In the genomic region with DNA sequence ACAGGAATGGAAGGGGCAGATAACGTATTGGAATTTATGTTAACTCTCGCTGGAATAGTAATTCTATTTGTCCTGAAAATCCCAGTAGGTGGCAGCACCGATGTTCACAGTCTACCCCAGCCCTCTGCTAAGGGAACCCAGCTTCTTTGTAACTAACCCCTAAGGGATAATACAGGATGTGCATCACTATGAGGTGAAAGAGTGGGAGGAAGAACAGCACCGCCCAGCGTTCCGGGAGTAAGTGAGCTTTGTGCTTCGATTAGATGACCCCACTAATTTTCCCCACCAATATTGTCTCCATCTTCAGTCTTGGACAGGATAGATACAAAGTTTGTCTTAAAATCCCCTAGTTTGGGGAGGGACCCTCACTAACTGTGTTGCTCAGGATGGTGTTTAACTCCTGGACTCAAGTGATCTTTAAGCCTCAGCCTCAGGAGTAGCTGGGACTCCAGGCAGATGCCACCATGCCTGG, we compare ENCODE assay signal across 8 cellular contexts. TPM values are rescaled to one million over a fixed set of nuclear protein-coding genes. Genes with fewer than 3 reads are reported as not detected.
A peak's percentile ranks its signal among the peaks of the same experiment; 100 is the strongest.
DNase-seq lines count a peak whose midpoint lies in the region; ATAC-seq and TF ChIP-seq lines count a peak whose summit lies in the region.

No MANE protein-coding gene starts in this region.

- no peak for TF ChIP-seq EP300 in ovary (IDR thresholded peaks at IDR 0.05)

- CTCF ChIA-PET in activated naive CD4-positive, alpha-beta T cell treated with anti-CD3 and anti-CD28 coated beads for 36 hours (lab: Charles Lee): interaction anchor here (0.6 to 6.6 kb wide), 16 partner anchors 10 to 104 kb away, joined by 3 to 114 read pairs (median 7); no protein-coding TSS in a partner anchor

- H3K9me3 ChIP-seq in GM23248 (ENCODE audit: low read depth) (no peaks in the 10 kb centered on the region), Karpas-422 (ENCODE audit: low read length) (no peaks in the 10 kb centered on the region), SJCRH30 (replicated peaks) (no peaks in the 10 kb centered on the region), ovary (no peaks in the 10 kb centered on the region), tibial artery (no peaks in the 10 kb centered on the region)

- H3K36me3 ChIP-seq in GM23248 (ENCODE audit: low read depth) (peaks cover 51% of the 10 kb centered on the region), Karpas-422 (ENCODE audit: insufficient read depth, low read length) (peaks cover 3% of the 10 kb centered on the region; the same call in 1 of the 2 replicates), SJCRH30 (no peaks in the 10 kb centered on the region), ovary (no peaks in the 10 kb centered on the region), tibial artery (peaks cover 24 to 46% (median 35%) of the 10 kb centered on the region in 3 donors)

- H3K4me1 ChIP-seq in GM23248 (ENCODE audit: insufficient read depth) (peaks cover 10% of the 10 kb centered on the region), Karpas-422 (ENCODE audit: low read length) (peaks cover 26% of the 10 kb centered on the region), SJCRH30 (no peaks in the 10 kb centered on the region), ovary (ENCODE audit: insufficient read depth) (peaks cover 1% of the 10 kb centered on the region), tibial artery (peaks cover 0 to 28% (median 4%) of the 10 kb centered on the region in 4 donors)

- peaks cover 26% of the 10 kb centered on the region for H3F3A ChIP-seq in GM23248 (ENCODE audit: insufficient read depth)

- DNase-seq in ELR (ENCODE audit: low read depth) (peak; percentile 98), GM23248 (peak; percentile 97), Karpas-422 (peak; percentile 95), SJCRH30 (peak; percentile 69 to 86), Right ventricle myocardium superior (peak; percentile 79), ovary (peak; percentile 67 to 83 (median 77)), tibial artery (peak; percentile 78 to 85)
- peak; percentile 85 for DNase-seq in activated naive CD4-positive, alpha-beta T cell treated with anti-CD3 and anti-CD28 coated beads for 36 hours

- H3K27ac ChIP-seq in GM23248: peak overlapping the region; percentile 85
- H3K27ac ChIP-seq in Karpas-422 (ENCODE audit: low read length): peak overlapping the region; percentile 4; the same call in 1 of the 2 replicates
- no peak overlapping the region for H3K27ac ChIP-seq in SJCRH30
- peak overlapping the region in 1 of 2 donors; percentile 49 for H3K27ac ChIP-seq in ovary
- peak overlapping the region; percentile 72 to 78 for H3K27ac ChIP-seq in tibial artery

- in situ Hi-C loops in GM23248 (cut with MboI): no loop called here

- H3K27ac Mint-ChIP-seq in activated naive CD4-positive, alpha-beta T cell treated with anti-CD3 and anti-CD28 coated beads for 36 hours: no peak overlapping the region

- H3K27me3 ChIP-seq in GM23248 (replicated peaks; ENCODE audit: insufficient read depth) (no peaks in the 10 kb centered on the region), Karpas-422 (ENCODE audit: low read length) (no peaks in the 10 kb centered on the region), SJCRH30 (no peaks in the 10 kb centered on the region), ovary (no peaks in the 10 kb centered on the region), tibial artery (no peaks in the 10 kb centered on the region)

- peak overlapping the region; percentile 100 for H3K4me2 ChIP-seq in GM23248 (ENCODE audit: unreplicated experiment)
- peak overlapping the region; percentile 90 for H3K4me2 ChIP-seq in Karpas-422 (ENCODE audit: low read depth, low read length, poor library complexity, severe bottlenecking)

- intact Hi-C loops in activated naive CD4-positive, alpha-beta T cell treated with anti-CD3 and anti-CD28 coated beads for 36 hours (cut with micrococcal nuclease): loop anchor here (1.0 kb wide), 4 partner anchors 57 to 93 kb away; no protein-coding TSS in a partner anchor
- intact Hi-C loops in Right ventricle myocardium superior (cut with DNase I): loop anchor here (10.0 kb wide), 1 partner anchor 102 kb away; a partner anchor contains a TSS
- intact Hi-C loops in ovary (cut with DNase I): loop anchor here in 2 of 4 donors (10.0 kb wide), 3 partner anchors 62 to 312 kb away; no protein-coding TSS in a partner anchor
- intact Hi-C loops in tibial artery (cut with DNase I; ENCODE audit: low total_unique reads): no loop called here

- H3K4me3 Mint-ChIP-seq in activated naive CD4-positive, alpha-beta T cell treated with anti-CD3 and anti-CD28 coated beads for 36 hours: no peak overlapping the region

- peaks cover 31% of the 10 kb centered on the region for H3K36me3 Mint-ChIP-seq in activated naive CD4-positive, alpha-beta T cell treated with anti-CD3 and anti-CD28 coated beads for 36 hours (ENCODE audit: low read depth)

- no peak for TF ChIP-seq POLR2A in ovary (IDR thresholded peaks at IDR 0.05)

- WGBS in GM23248 (ENCODE audit: low coverage in 1 of 2, low lambda C conversion rate in 2 of 2, missing lambda C conversion rate in 2 of 2), 2 experiments: 0 to 1% methylated on average over 7 of the region's 7 CpGs
- 2 to 5% (median 3%) methylated on average over 7 of the region's 7 CpGs for WGBS in ovary, 3 donors

- H3K79me2 ChIP-seq in GM23248 (ENCODE audit: insufficient read depth) (peaks cover 75% of the 10 kb centered on the region), Karpas-422 (ENCODE audit: low read length) (peaks cover 16% of the 10 kb centered on the region)

- peaks cover 38% of the 10 kb centered on the region for H3K4me1 Mint-ChIP-seq in activated naive CD4-positive, alpha-beta T cell treated with anti-CD3 and anti-CD28 coated beads for 36 hours (ENCODE audit: low read depth)

- H2AFZ ChIP-seq in GM23248 (no peak overlapping the region), Karpas-422 (ENCODE audit: low read length) (no peak overlapping the region)

- no peaks in the 10 kb centered on the region for H3K27me3 Mint-ChIP-seq in activated naive CD4-positive, alpha-beta T cell treated with anti-CD3 and anti-CD28 coated beads for 36 hours (ENCODE audit: low read depth)

- ATAC-seq in Right ventricle myocardium superior (ENCODE audit: poor library complexity): peak; percentile 88

- no peaks in the 10 kb centered on the region for H3K9me3 Mint-ChIP-seq in activated naive CD4-positive, alpha-beta T cell treated with anti-CD3 and anti-CD28 coated beads for 36 hours

- H3K9me2 ChIP-seq in GM23248 (ENCODE audit: insufficient read depth): no peaks in the 10 kb centered on the region
- H3K9me2 ChIP-seq in Karpas-422 (replicated peaks; ENCODE audit: insufficient read depth, low read length): no peaks in the 10 kb centered on the region

- TF ChIP-seq CTCF in ovary (IDR thresholded peaks at IDR 0.05) (peak; percentile 45 to 79 (median 75)), tibial artery (IDR thresholded peaks at IDR 0.05) (peak; percentile 60 to 71)

- peak overlapping the region; percentile 96 for H3K9ac ChIP-seq in GM23248
- peak overlapping the region; percentile 75 for H3K9ac ChIP-seq in Karpas-422 (ENCODE audit: low read length)

- H3K4me3 ChIP-seq in GM23248 (peak overlapping the region; percentile 100), Karpas-422 (ENCODE audit: low read length) (peak overlapping the region; percentile 72), SJCRH30 (no peak overlapping the region), ovary (no peak overlapping the region), tibial artery (peak overlapping the region; percentile 55 to 59)

- H4K20me1 ChIP-seq in GM23248 (ENCODE audit: insufficient read depth): 0 out of 2 replicates have a peak, but pooled peaks cover 7% of the 10 kb centered on the region
- no peaks in the 10 kb centered on the region for H4K20me1 ChIP-seq in Karpas-422 (ENCODE audit: insufficient read depth, low read depth, low read length)

RNA-seq across cellular contexts. Expression of a gene that starts 2.7 kb away (rescaled TPM):
- 72.5 and 73.7 TPM in 2 replicates for total RNA-seq in GM23248 (2014; rRNA removed; shearing (Covaris generic))
- polyA plus RNA-seq in GM23248 (2016; fragmentation: Nextera tagmentation; extraction: Ambion mirVana) (71.5 and 71.8 TPM in 2 replicates), ovary (10 to 100 TPM; 14.1 to 25.5 TPM)
- 20.1 and 38.2 TPM in 2 replicates for total RNA-seq in Karpas-422 (2014; rRNA removed; shearing (Covaris generic); ENCODE audit: low replicate concordance)
- 1.9 and 2.6 TPM in 2 replicates for total RNA-seq in SJCRH30 (2014; rRNA removed; shearing (Covaris generic))
- total RNA-seq in activated naive CD4-positive, alpha-beta T cell treated with anti-CD3 and anti-CD28 coated beads for 36 hours: 100 to 1,000 TPM; 392 to 394 TPM
- total RNA-seq in Right ventricle myocardium superior (8.8 TPM), ovary (100 to 1,000 TPM in 1 of 7 donors, 10 to 100 TPM in 6; 24.0 to 100 (median 34.8) TPM)

Comparison
In these comparisons a context has a peak if more than half of its experiments do, and no peak if none do; other contexts are left out.
1. H3K4me3 ChIP-seq: peak in GM23248 (single experiment), Karpas-422 (single experiment) and tibial artery (2 of 2); none in SJCRH30 (single experiment) and ovary (single experiment).
2. Peak in every context shown above with its lines, with median percentiles within 50 percentile points of each other: DNase-seq.